In the genomic region with DNA sequence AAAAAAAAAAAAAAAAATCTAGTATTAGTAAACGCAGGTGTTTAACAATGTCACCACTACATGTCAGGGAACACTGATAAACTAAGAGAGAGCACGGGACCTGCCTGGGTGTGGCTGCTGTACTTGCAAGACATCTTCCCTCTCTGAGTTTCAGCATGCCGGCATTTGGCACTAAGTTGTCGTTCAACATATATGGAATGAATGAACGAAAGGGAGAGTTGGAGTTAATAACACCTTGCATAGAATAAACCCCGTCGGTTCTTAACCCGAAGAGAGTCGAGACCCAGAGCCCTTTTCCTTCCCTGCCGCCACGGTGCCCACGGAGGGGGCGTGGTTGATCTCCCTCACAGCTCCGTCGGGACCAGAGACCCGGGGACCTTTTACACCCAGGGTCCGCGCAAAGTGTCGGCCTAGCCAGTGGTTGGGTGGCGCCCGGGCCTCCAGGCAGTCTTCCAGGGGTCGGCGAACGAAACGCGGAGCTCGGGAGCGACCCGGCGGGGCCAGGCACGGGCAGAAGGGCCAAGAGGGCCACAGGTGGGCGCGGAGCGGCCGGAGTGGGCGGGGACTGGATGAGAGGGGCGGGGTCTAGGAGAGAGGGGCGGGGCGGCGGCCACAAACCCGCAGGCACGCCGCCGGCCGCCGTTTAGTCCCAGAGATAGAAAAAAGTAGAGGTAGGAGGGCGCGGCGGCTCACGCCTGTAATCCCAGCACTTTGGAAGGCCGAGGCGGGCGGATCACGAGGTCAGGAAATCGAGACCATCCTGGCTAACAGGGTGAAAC, we compare ENCODE assay signal across 8 cellular contexts. TPM values are rescaled to one million over a fixed set of nuclear protein-coding genes. Genes with fewer than 3 reads are reported as not detected.
DNase-seq lines count a peak whose midpoint lies in the region; ATAC-seq, FAIRE-seq and TF ChIP-seq lines count a peak whose summit lies in the region.

No MANE protein-coding gene starts in this region.

- intact Hi-C loops in head of caudate nucleus (cut with DNase I) (no loop called here), pancreas (cut with DNase I) (no loop called here)

- ATAC-seq in GM19395 (IDR thresholded peaks at IDR 0.05; ENCODE audit: unreplicated experiment): peak; percentile 71
- ATAC-seq in HG03521 (IDR thresholded peaks at IDR 0.05; ENCODE audit: unreplicated experiment): peak; percentile 64
- peak; percentile 86 to 95 (median 89) for ATAC-seq in pancreas

- H3K9me3 ChIP-seq in pancreas (no peaks in the 10 kb centered on the region), thymus (ENCODE audit: control insufficient read depth) (no peaks in the 10 kb centered on the region)

- WGBS in pancreas, 2 donors: 1 to 3% methylated on average over 46 to 55 of the region's 55 CpGs
- 4% methylated on average over 55 of the region's 55 CpGs for WGBS in thymus

- peak overlapping the region; percentile 88 for H3K4me3 Mint-ChIP-seq in activated naive CD4-positive, alpha-beta T cell treated with anti-CD3 and anti-CD28 coated beads, Interleukin-2, amount 10 ng/mL, durations not matched to agents 7 days and 5 days

- CTCF ChIA-PET in activated naive CD4-positive, alpha-beta T cell treated with anti-CD3 and anti-CD28 coated beads, Interleukin-2, amount 10 ng/mL, durations not matched to agents 7 days and 5 days (lab: Charles Lee): interaction anchor here (0.6 to 1.6 kb wide), 7 partner anchors 13 to 246 kb away, joined by 3 read pairs; no protein-coding TSS in a partner anchor

- H3K4me1 ChIP-seq in pancreas (peaks cover 0 to 7% (median 6%) of the 10 kb centered on the region in 3 donors), thymus (ENCODE audit: control insufficient read depth, insufficient read depth, low read length) (peaks cover 13% of the 10 kb centered on the region)

- H3K27me3 ChIP-seq in pancreas (no peaks in the 10 kb centered on the region), thymus (ENCODE audit: control insufficient read depth, insufficient read depth) (peaks cover 5% of the 10 kb centered on the region)

- H3K36me3 Mint-ChIP-seq in activated naive CD4-positive, alpha-beta T cell treated with anti-CD3 and anti-CD28 coated beads, Interleukin-2, amount 10 ng/mL, durations not matched to agents 7 days and 5 days: peaks cover 7% of the 10 kb centered on the region

- H3K27me3 Mint-ChIP-seq in activated naive CD4-positive, alpha-beta T cell treated with anti-CD3 and anti-CD28 coated beads, Interleukin-2, amount 10 ng/mL, durations not matched to agents 7 days and 5 days: peaks cover 18% of the 10 kb centered on the region

- TF ChIP-seq CTCF in pancreas (IDR thresholded peaks at IDR 0.05): no peak

- peak overlapping the region; percentile 97 for H3K27ac Mint-ChIP-seq in activated naive CD4-positive, alpha-beta T cell treated with anti-CD3 and anti-CD28 coated beads, Interleukin-2, amount 10 ng/mL, durations not matched to agents 7 days and 5 days

- no peaks in the 10 kb centered on the region for H3K9me3 Mint-ChIP-seq in activated naive CD4-positive, alpha-beta T cell treated with anti-CD3 and anti-CD28 coated beads, Interleukin-2, amount 10 ng/mL, durations not matched to agents 7 days and 5 days

- DNase-seq in AML-193 (lab: John Stamatoyannopoulos, UW): peak; percentile 43 to 45
- peak; percentile 72 for DNase-seq in SK-N-DZ (ENCODE audit: low spot score)
- DNase-seq in activated naive CD4-positive, alpha-beta T cell treated with anti-CD3 and anti-CD28 coated beads, Interleukin-2, amount 10 ng/mL, durations not matched to agents 7 days and 5 days: peak; percentile 71
- DNase-seq in head of caudate nucleus: peak in 41 of 42 donors; percentile 26 to 76 (median 57)
- peak; percentile 33 to 85 (median 70) for DNase-seq in pancreas

- H3K27ac ChIP-seq in pancreas (peak overlapping the region; percentile 53 to 83 (median 76)), thymus (ENCODE audit: low read depth) (peak overlapping the region; percentile 13)

- peaks cover 32% of the 10 kb centered on the region for H3K4me1 Mint-ChIP-seq in activated naive CD4-positive, alpha-beta T cell treated with anti-CD3 and anti-CD28 coated beads, Interleukin-2, amount 10 ng/mL, durations not matched to agents 7 days and 5 days

- FAIRE-seq in pancreas (lab: Jason Lieb, UNC): no peak

- H3K4me3 ChIP-seq in pancreas (peak overlapping the region; percentile 58 to 83 (median 70)), thymus (ENCODE audit: low read length) (peak overlapping the region; percentile 57)

- H3K36me3 ChIP-seq in pancreas (no peaks in the 10 kb centered on the region), thymus (ENCODE audit: control insufficient read depth, insufficient read depth) (no peaks in the 10 kb centered on the region)

RNA-seq across cellular contexts. Expression of a gene that starts 0.8 kb away (rescaled TPM):
- polyA plus RNA-seq in SK-N-DZ (2014; cell fraction: cytosol; rRNA removed): 85.7 and 94.4 TPM in 2 replicates
- 57.8 and 73.1 TPM in 2 replicates for polyA plus RNA-seq in SK-N-DZ (2014; cell fraction: nucleus; rRNA removed)
- 10 to 100 TPM in 3 of 6 donors, 1 to 10 TPM in 3; 6.2 to 13.7 (median 10.1) TPM for total RNA-seq in pancreas
- polyA plus RNA-seq in pancreas: 10 to 100 TPM; 19.3 to 29.5 TPM
- 62.4 TPM for polyA plus RNA-seq in thymus

RNA-seq across cellular contexts. Expression of a gene that starts 25.1 kb away (rescaled TPM):
- 110 and 112 TPM in 2 replicates for polyA plus RNA-seq in SK-N-DZ (2014; cell fraction: cytosol; rRNA removed)
- 64.3 and 66.7 TPM in 2 replicates for polyA plus RNA-seq in SK-N-DZ (2014; cell fraction: nucleus; rRNA removed)
- total RNA-seq in pancreas: 100 to 1,000 TPM in 1 of 6 donors, 10 to 100 TPM in 5; 60.3 to 135 (median 78.0) TPM
- 100 to 1,000 TPM; 115 to 162 TPM for polyA plus RNA-seq in pancreas
- 420 TPM for polyA plus RNA-seq in thymus

Comparison
In these comparisons a context has a peak if more than half of its experiments do, and no peak if none do; other contexts are left out.
1. Peak in every context shown above with its lines: DNase-seq, ATAC-seq, H3K4me3 ChIP-seq and H3K27ac ChIP-seq.